10 cellular contexts compared by ENCODE assay signal in the genomic region with DNA sequence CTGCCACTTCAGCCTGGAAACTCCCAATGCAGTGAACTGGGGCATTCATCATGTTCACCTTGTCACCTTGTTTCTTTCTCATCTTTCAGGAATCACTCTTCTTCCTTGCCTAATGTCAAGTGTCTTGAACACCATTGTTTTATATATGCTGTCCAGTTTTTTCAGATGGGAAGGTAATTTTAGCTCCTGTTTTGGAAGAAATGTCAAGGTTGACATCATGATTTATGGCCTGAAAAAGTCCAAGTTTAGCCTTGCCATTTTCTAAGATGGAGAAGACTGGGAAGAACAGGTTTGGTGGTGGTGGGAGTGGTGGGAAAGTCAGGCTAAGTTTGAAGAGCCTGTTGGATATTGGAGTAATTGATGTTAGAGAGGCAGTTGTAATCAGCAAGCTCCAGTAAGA.
"Had no signal": no experiment of that assay in that cellular context is flagged by ENCODE, and none has a peak within 500 bp of the region (broad histone marks: within the 10 kb centered on the region; RNA-seq: fewer than 3 reads in every experiment).

No MANE protein-coding gene starts in this region.

- H2AFZ ChIP-seq: GM23338 had no signal

- H3K27me3 Mint-ChIP-seq: IgD-negative memory B cell had no signal

- H3K4me2 ChIP-seq: GM23338 had no signal

- H3K4me3 Mint-ChIP-seq: GM23338, H9, HFFc6, IgD-negative memory B cell had no signal

- H3K27ac ChIP-seq: HL-60 had no signal

- ATAC-seq: GM23338, HepG2 had no signal

- H3K27ac Mint-ChIP-seq: GM23338, H9, HFFc6, IgD-negative memory B cell had no signal

- H3K9me3 Mint-ChIP-seq: GM23338, HFFc6 had no signal

- H3K4me3 ChIP-seq: GM23338 had no signal

- H3K4me1 Mint-ChIP-seq: IgD-negative memory B cell had no signal

- FAIRE-seq: H1, H54, HepG2 had no signal

- DNase-seq: H9, HCEC 1CT, HFFc6, KG1 had no signal
